Comparison of ENCODE assay signal across 1 cellular context in genomic region chr3:107927361-107928083, GRCh38.
TF ChIP-seq lines count a peak whose summit lies in the region.

No MANE protein-coding gene starts in this region.

TF ChIP-seq in H1, 55 proteins besides CTCF, POLR2A, EP300 and RAD21 (continued from another document):
- TF ChIP-seq CHD7 (IDR thresholded peaks at IDR 0.05; ENCODE audit: insufficient replicate concordance, low read length) (no peak), BRCA1 (IDR thresholded peaks at IDR 0.05; ENCODE audit: low read depth, low read length) (no peak), E2F6 (IDR thresholded peaks at IDR 0.05) (peak; percentile 86), CEBPB (IDR thresholded peaks at IDR 0.05; ENCODE audit: low read depth, low read length) (no peak), RNF2 (IDR thresholded peaks at IDR 0.05; ENCODE audit: borderline replicate concordance, low read depth, low read length, missing control alignments, poor library complexity, severe bottlenecking) (no peak), EZH2 (IDR thresholded peaks at IDR 0.05; ENCODE audit: low read depth, low read length, severe bottlenecking) (peak; percentile 43), ASH2L (IDR thresholded peaks at IDR 0.05; ENCODE audit: low read length) (peak; percentile 96), BCL11A (IDR thresholded peaks at IDR 0.05; ENCODE audit: low read depth in 2 of 2, low read length in 2 of 2) (no peak), KDM4A (IDR thresholded peaks at IDR 0.05; ENCODE audit: low read depth, low read length, severe bottlenecking) (peak; percentile 89), SP1 (IDR thresholded peaks at IDR 0.05; ENCODE audit: low read depth, low read length) (no peak), POLR2AphosphoS5 (IDR thresholded peaks at IDR 0.05; ENCODE audit: low read depth, low read length) (no peak), HDAC2 (IDR thresholded peaks at IDR 0.05; ENCODE audit: borderline replicate concordance in 1 of 2, low read depth in 2 of 2, low read length in 2 of 2) (0 out of 4 replicates have a peak, but pooled peaks of 1 of the 2 experiments have one; percentile 10), CREB1 (IDR thresholded peaks at IDR 0.05) (no peak; the same call in 1 of the 2 replicates)
